In the genomic region with DNA sequence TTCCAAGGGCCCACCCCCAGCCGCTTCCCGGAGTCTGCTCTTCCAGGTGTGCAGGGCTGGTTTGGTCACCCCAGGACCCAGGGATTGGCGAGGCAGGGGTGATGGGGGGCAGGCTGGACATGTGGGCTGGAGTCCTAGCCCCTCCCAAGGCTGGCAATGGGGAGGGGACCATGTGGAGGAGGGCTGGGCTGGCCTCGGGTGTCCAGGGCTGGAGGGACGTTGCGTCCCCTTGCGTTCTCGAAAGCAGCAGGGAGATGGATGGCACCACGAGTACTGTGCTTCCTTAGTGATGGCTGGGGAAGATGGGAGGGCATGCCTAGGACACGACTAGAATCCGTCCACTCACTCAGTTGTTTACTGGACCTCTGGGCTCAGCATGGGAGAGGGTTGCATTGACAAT, we compare ENCODE assay signal across 22 cellular contexts.
DNase-seq lines count a peak whose midpoint lies in the region; FAIRE-seq and TF ChIP-seq lines count a peak whose summit lies in the region.
"Had no signal": no experiment of that assay in that cellular context is flagged by ENCODE, and none has a peak within 500 bp of the region (broad histone marks: within the 10 kb centered on the region; RNA-seq: fewer than 3 reads in every experiment).

No MANE protein-coding gene starts in this region.

- H3K23me2 ChIP-seq in H9 (ENCODE audit: insufficient read length, low read depth, low read length, poor library complexity, severe bottlenecking), result no peaks in the 10 kb centered on the region

- no peak overlapping the region for H2BK120ac ChIP-seq in H9 (ENCODE audit: low read depth, low read length, poor library complexity, severe bottlenecking)

- no peaks in the 10 kb centered on the region for H4K20me1 ChIP-seq in H9 (ENCODE audit: control insufficient read depth, insufficient read depth, insufficient read length)
- H4K20me1 ChIP-seq in osteoblast (ENCODE audit: insufficient read depth, low read length), result no peaks in the 10 kb centered on the region
- H4K20me1 ChIP-seq in Karpas-422 (ENCODE audit: insufficient read depth, low read depth, low read length), result no peaks in the 10 kb centered on the region

- no peak overlapping the region for H2BK20ac ChIP-seq in H9 (ENCODE audit: low read depth, low read length, poor library complexity, severe bottlenecking)

- no peak overlapping the region for H3K14ac ChIP-seq in H9 (ENCODE audit: insufficient read depth, low read length)

- no peak overlapping the region for H4K8ac ChIP-seq in H9 (replicated peaks; ENCODE audit: insufficient read length, low read depth, low read length)

- no peak overlapping the region for H2AK5ac ChIP-seq in H9 (ENCODE audit: insufficient read length, low read length)

- no peaks in the 10 kb centered on the region for H3K4me1 ChIP-seq in H9 (ENCODE audit: insufficient read depth, low read length)
- no peaks in the 10 kb centered on the region for H3K4me1 ChIP-seq in iPS-15b (ENCODE audit: control insufficient read depth, insufficient read depth, low read length)
- no peaks in the 10 kb centered on the region for H3K4me1 ChIP-seq in osteoblast (ENCODE audit: insufficient read depth, low read length)
- no peaks in the 10 kb centered on the region for H3K4me1 ChIP-seq in Karpas-422 (ENCODE audit: low read length)
- H3K4me1 ChIP-seq: BE2C, HAP-1 had no signal

- H3K9me3 ChIP-seq in H9 (ENCODE audit: control insufficient read depth, low read depth, low read length) (no peaks in the 10 kb centered on the region), iPS-15b (ENCODE audit: control insufficient read depth, insufficient read depth, low read length) (no peaks in the 10 kb centered on the region), osteoblast (ENCODE audit: low read depth, low read length) (no peaks in the 10 kb centered on the region), Karpas-422 (ENCODE audit: low read length) (no peaks in the 10 kb centered on the region)
- H3K9me3 ChIP-seq: BE2C; BLaER1 treated with 17β-estradiol and CSF1 and Interleukin-3, amounts not matched to agents 10 nM and 100 nM; HAP-1 had no signal

- H3K9me3 Mint-ChIP-seq in H9, result no peaks in the 10 kb centered on the region
- H3K9me3 Mint-ChIP-seq: CD4-positive, alpha-beta T cell had no signal

- H3K36me3 Mint-ChIP-seq in H9 (ENCODE audit: insufficient read depth in 1 of 3, low read depth in 3 of 3), result peaks cover 0 to 5% (median 5%) of the 10 kb centered on the region in 3 experiments; a peak in 3 of 7 replicates
- H3K36me3 Mint-ChIP-seq: CD14-positive monocyte had no signal

- H3K4ac ChIP-seq in H9 (ENCODE audit: low read depth, low read length), result no peak overlapping the region

- no peaks in the 10 kb centered on the region for H3K36me3 ChIP-seq in iPS-15b (ENCODE audit: control insufficient read depth, insufficient read depth, low read length)
- no peaks in the 10 kb centered on the region for H3K36me3 ChIP-seq in osteoblast (ENCODE audit: insufficient read depth, low read length)
- no peaks in the 10 kb centered on the region for H3K36me3 ChIP-seq in Karpas-422 (ENCODE audit: insufficient read depth, low read length)
- H3K36me3 ChIP-seq: BE2C; BLaER1 treated with 17β-estradiol and CSF1 and Interleukin-3, amounts not matched to agents 10 nM and 100 nM; HAP-1 had no signal

- H3K27ac ChIP-seq in H9 (ENCODE audit: insufficient read length, low read depth, low read length), result no peak overlapping the region
- no peak overlapping the region for H3K27ac ChIP-seq in osteoblast (ENCODE audit: low read depth, low read length)
- H3K27ac ChIP-seq in Karpas-422 (ENCODE audit: low read length), result no peak overlapping the region
- H3K27ac ChIP-seq: 22Rv1; BLaER1 treated with 17β-estradiol and CSF1 and Interleukin-3, amounts not matched to agents 10 nM and 100 nM; GM23248 had no signal

- DNase-seq in H9 (no peak), osteoblast (ENCODE audit: insufficient read length, low spot score, missing footprints) (peak; percentile 68), urothelium cell line (ENCODE audit: low spot score) (no peak), Karpas-422 (no peak), RPMI8226 (no peak), AG08396 (ENCODE audit: low spot score) (no peak)
- DNase-seq: AML-193; BE2C; CD4-positive, alpha-beta T cell; COR-L47; DMS153; DND-41; GM23248 had no signal

- TF ChIP-seq CTCF in H9 (conservative IDR thresholded peaks at IDR 0.05) (no peak), osteoblast (IDR thresholded peaks at IDR 0.05; ENCODE audit: extremely low read depth, low read depth, low read length) (no peak)

- no peak overlapping the region for H4K5ac ChIP-seq in H9 (ENCODE audit: insufficient read length, low read depth, low read length)

- no CpG with 5 or more reads among the region's 11 CpGs for WGBS in H9 (ENCODE audit: extremely low coverage, insufficient read length, low lambda C conversion rate)

- no peak overlapping the region for H2BK5ac ChIP-seq in H9 (ENCODE audit: insufficient read length, low read length)

- H3K9ac ChIP-seq in H9 (ENCODE audit: extremely low read depth, insufficient read length, low read length) (no peak overlapping the region), iPS-15b (ENCODE audit: low read depth, low read length) (peak overlapping the region; percentile 37), Karpas-422 (ENCODE audit: low read length) (no peak overlapping the region)
- H3K9ac ChIP-seq: BLaER1 treated with 17β-estradiol and CSF1 and Interleukin-3, amounts not matched to agents 10 nM and 100 nM; GM23248 had no signal

- H3K79me2 ChIP-seq in H9 (ENCODE audit: insufficient read depth, low read length) (no peaks in the 10 kb centered on the region), osteoblast (ENCODE audit: insufficient read depth, low read length) (no peaks in the 10 kb centered on the region), Karpas-422 (ENCODE audit: low read length) (no peaks in the 10 kb centered on the region)

- H3K4me3 Mint-ChIP-seq in H9, result no peak overlapping the region
- H3K4me3 Mint-ChIP-seq: CD14-positive monocyte; CD4-positive, alpha-beta T cell had no signal

- H3K27ac Mint-ChIP-seq in H9, result no peak overlapping the region
- H3K27ac Mint-ChIP-seq: CD14-positive monocyte; CD4-positive, alpha-beta T cell had no signal

- H3K4me2 ChIP-seq in H9 (ENCODE audit: insufficient read depth, insufficient read length, low read length) (no peak overlapping the region), osteoblast (ENCODE audit: insufficient read depth, low read length) (no peak overlapping the region), Karpas-422 (ENCODE audit: low read depth, low read length, poor library complexity, severe bottlenecking) (no peak overlapping the region)
- H3K4me2 ChIP-seq: BLaER1 treated with 17β-estradiol and CSF1 and Interleukin-3, amounts not matched to agents 10 nM and 100 nM had no signal

- H3K79me1 ChIP-seq in H9 (ENCODE audit: insufficient read depth, low read depth, low read length, poor library complexity, severe bottlenecking), result no peaks in the 10 kb centered on the region

- H2BK15ac ChIP-seq in H9 (ENCODE audit: low read depth, low read length), result no peak overlapping the region

- H3K4me1 Mint-ChIP-seq in H9, result peaks cover 13 to 19% of the 10 kb centered on the region in 2 experiments
- H3K4me1 Mint-ChIP-seq: CD14-positive monocyte had no signal

- H3K4me3 ChIP-seq in iPS-15b (ENCODE audit: low read depth, low read length) (no peak overlapping the region), osteoblast (ENCODE audit: insufficient read depth, low read length) (no peak overlapping the region), Karpas-422 (ENCODE audit: low read length) (no peak overlapping the region)
- H3K4me3 ChIP-seq: BLaER1 treated with 17β-estradiol and CSF1 and Interleukin-3, amounts not matched to agents 10 nM and 100 nM; GM23248; HAP-1 had no signal

- H3K27me3 ChIP-seq in H9 (ENCODE audit: insufficient read depth, low read length) (no peaks in the 10 kb centered on the region), iPS-15b (ENCODE audit: control insufficient read depth, insufficient read depth, low read length) (no peaks in the 10 kb centered on the region), osteoblast (ENCODE audit: insufficient read depth, low read length) (no peaks in the 10 kb centered on the region), Karpas-422 (ENCODE audit: low read length) (no peaks in the 10 kb centered on the region)
- H3K27me3 ChIP-seq: BE2C had no signal

- no peak overlapping the region for H4K91ac ChIP-seq in H9 (ENCODE audit: insufficient read length, low read depth, low read length)

- H3K18ac ChIP-seq in H9 (ENCODE audit: insufficient read length, low read depth, low read length), result peak overlapping the region; percentile 19

- H3T11ph ChIP-seq in H9 (ENCODE audit: low read length), result no peak overlapping the region

- H3K9me2 ChIP-seq in Karpas-422 (replicated peaks; ENCODE audit: insufficient read depth, low read length), result no peaks in the 10 kb centered on the region

- H3K56ac ChIP-seq in H9 (ENCODE audit: insufficient read length, low read depth, low read length), result no peak overlapping the region

- no peak overlapping the region for H3K23ac ChIP-seq in H9 (ENCODE audit: insufficient read length, low read depth, low read length)

- peak; percentile 91 for FAIRE-seq in urothelium cell line (lab: Jason Lieb, UNC)
- FAIRE-seq: A204.1, G401.6, GM12892, GM19239 had no signal

- H2AFZ ChIP-seq in H9 (ENCODE audit: low read length), result no peak overlapping the region
- H2AFZ ChIP-seq in osteoblast (ENCODE audit: low read length), result no peak overlapping the region
- no peak overlapping the region for H2AFZ ChIP-seq in Karpas-422 (ENCODE audit: low read length)
- H2AFZ ChIP-seq: GM23248 had no signal

- peaks cover 4% of the 10 kb centered on the region for H3K27me3 Mint-ChIP-seq in H9 (ENCODE audit: low read depth)
- H3K27me3 Mint-ChIP-seq: CD4-positive, alpha-beta T cell had no signal

- no peak overlapping the region for H2BK12ac ChIP-seq in H9 (ENCODE audit: insufficient read length, low read depth, low read length)
